1 cellular context compared by ENCODE assay signal in genomic region chr11:30016588-30017363, GRCh38.
TF ChIP-seq lines count a peak whose summit lies in the region.

TSS of gene KCNA4 (minus strand) at chr11:30017030. CDS start at chr11:30012678, 4,352 bp downstream.

TF ChIP-seq in HEK293, 187 proteins besides CTCF, POLR2A, EP300 and RAD21 (continued from another document):
- no peak for TF ChIP-seq ZNF48 (tag by site-specific recombination; IDR thresholded peaks at IDR 0.05)
- TF ChIP-seq ZNF37A (tag by site-specific recombination; IDR thresholded peaks at IDR 0.05): no peak
- no peak for TF ChIP-seq ZNF629 (tag by site-specific recombination; IDR thresholded peaks at IDR 0.05)
- TF ChIP-seq GLI2 (tag by site-specific recombination; IDR thresholded peaks at IDR 0.05; ENCODE audit: borderline replicate concordance, low read depth): no peak
- no peak for TF ChIP-seq ZBTB21 (tag by site-specific recombination; IDR thresholded peaks at IDR 0.05)
- TF ChIP-seq ZNF18 (tag by site-specific recombination; IDR thresholded peaks at IDR 0.05): no peak
- TF ChIP-seq HOXD13 (CRISPR knock-in tag; IDR thresholded peaks at IDR 0.05; ENCODE audit: borderline replicate concordance): no peak
- no peak for TF ChIP-seq ZNF366 (tag by site-specific recombination; conservative IDR thresholded peaks at IDR 0.05)
- no peak for TF ChIP-seq ZNF791 (tag by site-specific recombination; IDR thresholded peaks at IDR 0.05)
- TF ChIP-seq ATF2 (tag by site-specific recombination; IDR thresholded peaks at IDR 0.05; ENCODE audit: low read depth): no peak
- TF ChIP-seq ZBTB44 (tag by site-specific recombination; IDR thresholded peaks at IDR 0.05): no peak
- peak; percentile 25 for TF ChIP-seq ZBTB26 (tag by site-specific recombination; optimal IDR thresholded peaks at IDR 0.05)
- no peak for TF ChIP-seq ZNF654 (tag by site-specific recombination; IDR thresholded peaks at IDR 0.05; ENCODE audit: low read depth)
- TF ChIP-seq ZNF660 (tag by site-specific recombination; IDR thresholded peaks at IDR 0.05): no peak
- no peak for TF ChIP-seq ZNF571 (tag by site-specific recombination; IDR thresholded peaks at IDR 0.05)
- TF ChIP-seq ZNF146 (tag by site-specific recombination; IDR thresholded peaks at IDR 0.05): no peak
- no peak for TF ChIP-seq KLF17 (tag by site-specific recombination; IDR thresholded peaks at IDR 0.05)
- TF ChIP-seq BCL11B (tag by site-specific recombination; IDR thresholded peaks at IDR 0.05; ENCODE audit: low read depth): no peak
- TF ChIP-seq ZNF394 (tag by site-specific recombination; IDR thresholded peaks at IDR 0.05; ENCODE audit: borderline replicate concordance): no peak
- TF ChIP-seq ZNF513 (tag by site-specific recombination; IDR thresholded peaks at IDR 0.05): no peak
- TF ChIP-seq ZNF624 (tag by site-specific recombination; IDR thresholded peaks at IDR 0.05): no peak
- 0 out of 2 replicates have a peak, but pooled peaks have one; percentile 24 for TF ChIP-seq SP3 (tag by site-specific recombination; IDR thresholded peaks at IDR 0.05)
- 0 out of 2 replicates have a peak, but pooled peaks have one; percentile 13 for TF ChIP-seq PRDM10 (tag by site-specific recombination; IDR thresholded peaks at IDR 0.05)
- peak; percentile 6; the same call in 1 of the 2 replicates for TF ChIP-seq GLIS1 (tag by site-specific recombination; IDR thresholded peaks at IDR 0.05)
- no peak for TF ChIP-seq HOXA7 (CRISPR knock-in tag; IDR thresholded peaks at IDR 0.05; ENCODE audit: borderline replicate concordance)
- no peak for TF ChIP-seq ZFP37 (tag by site-specific recombination; IDR thresholded peaks at IDR 0.05)
- no peak for TF ChIP-seq ZNF488 (tag by site-specific recombination; IDR thresholded peaks at IDR 0.05)
- TF ChIP-seq PBX3 (CRISPR knock-in tag; IDR thresholded peaks at IDR 0.05): no peak
- no peak for TF ChIP-seq FEZF1 (tag by site-specific recombination; IDR thresholded peaks at IDR 0.05)
TF ChIP-seq in HEK293: peak in this region for 4.
